In the genomic region with DNA sequence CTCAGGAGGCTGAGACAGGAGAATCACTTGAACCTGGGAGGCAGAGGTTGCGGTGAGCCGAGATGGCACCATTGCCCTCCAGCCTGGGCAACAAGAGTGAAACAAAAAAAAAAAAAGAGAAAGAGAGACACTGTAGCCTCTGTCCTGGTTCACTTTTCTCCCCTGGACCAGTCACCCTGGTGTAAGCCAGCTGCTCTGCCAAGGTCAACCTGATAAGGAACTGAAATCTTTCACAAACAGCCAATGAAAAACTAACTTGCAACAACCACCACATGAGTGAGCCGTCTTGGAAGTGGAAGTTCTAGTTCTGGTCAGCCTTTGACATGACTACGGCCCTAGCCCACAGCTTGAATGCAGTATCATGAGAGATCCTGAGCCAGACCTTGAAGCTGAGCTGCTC, we compare ENCODE assay signal across 1 cellular context.
A peak's percentile ranks its signal among the peaks of the same experiment; 100 is the strongest.
TF ChIP-seq lines count a peak whose summit lies in the region.

No MANE protein-coding gene starts in this region.

TF ChIP-seq in HepG2, 621 proteins besides CTCF, POLR2A, EP300 and RAD21 (continued from another document and continues in another):
- TF ChIP-seq NFE2 (CRISPR knock-in tag; IDR thresholded peaks at IDR 0.05): no peak
- no peak for TF ChIP-seq ZNF260 (CRISPR knock-in tag; IDR thresholded peaks at IDR 0.05; ENCODE audit: borderline replicate concordance, low read depth)
- TF ChIP-seq ZNF619 (CRISPR knock-in tag; IDR thresholded peaks at IDR 0.05): no peak
- TF ChIP-seq, protein P1, sequence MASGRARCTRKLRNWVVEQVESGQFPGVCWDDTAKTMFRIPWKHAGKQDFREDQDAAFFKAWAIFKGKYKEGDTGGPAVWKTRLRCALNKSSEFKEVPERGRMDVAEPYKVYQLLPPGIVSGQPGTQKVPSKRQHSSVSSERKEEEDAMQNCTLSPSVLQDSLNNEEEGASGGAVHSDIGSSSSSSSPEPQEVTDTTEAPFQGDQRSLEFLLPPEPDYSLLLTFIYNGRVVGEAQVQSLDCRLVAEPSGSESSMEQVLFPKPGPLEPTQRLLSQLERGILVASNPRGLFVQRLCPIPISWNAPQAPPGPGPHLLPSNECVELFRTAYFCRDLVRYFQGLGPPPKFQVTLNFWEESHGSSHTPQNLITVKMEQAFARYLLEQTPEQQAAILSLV (CRISPR knock-in tag; IDR thresholded peaks at IDR 0.05; ENCODE audit: borderline replicate concordance): no peak
- peak; percentile 28; the same call in 1 of the 2 replicates for TF ChIP-seq HDAC2 (CRISPR knock-in tag; IDR thresholded peaks at IDR 0.05)
- no peak for TF ChIP-seq BRCA1 (CRISPR knock-in tag; IDR thresholded peaks at IDR 0.05)
- TF ChIP-seq, protein P2, sequence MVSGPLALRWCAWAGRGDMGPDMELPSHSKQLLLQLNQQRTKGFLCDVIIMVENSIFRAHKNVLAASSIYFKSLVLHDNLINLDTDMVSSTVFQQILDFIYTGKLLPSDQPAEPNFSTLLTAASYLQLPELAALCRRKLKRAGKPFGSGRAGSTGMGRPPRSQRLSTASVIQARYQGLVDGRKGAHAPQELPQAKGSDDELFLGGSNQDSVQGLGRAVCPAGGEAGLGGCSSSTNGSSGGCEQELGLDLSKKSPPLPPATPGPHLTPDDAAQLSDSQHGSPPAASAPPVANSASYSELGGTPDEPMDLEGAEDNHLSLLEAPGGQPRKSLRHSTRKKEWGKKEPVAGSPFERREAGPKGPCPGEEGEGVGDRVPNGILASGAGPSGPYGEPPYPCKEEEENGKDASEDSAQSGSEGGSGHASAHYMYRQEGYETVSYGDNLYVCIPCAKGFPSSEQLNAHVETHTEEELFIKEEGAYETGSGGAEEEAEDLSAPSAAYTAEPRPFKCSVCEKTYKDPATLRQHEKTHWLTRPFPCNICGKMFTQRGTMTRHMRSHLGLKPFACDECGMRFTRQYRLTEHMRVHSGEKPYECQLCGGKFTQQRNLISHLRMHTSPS (CRISPR knock-in tag; IDR thresholded peaks at IDR 0.05; ENCODE audit: low read depth): 0 out of 2 replicates have a peak, but pooled peaks have one; percentile 33
- TF ChIP-seq KDM4B (CRISPR knock-in tag; IDR thresholded peaks at IDR 0.05): no peak
- TF ChIP-seq ZNF34 (CRISPR knock-in tag; IDR thresholded peaks at IDR 0.05; ENCODE audit: borderline replicate concordance): no peak
- no peak for TF ChIP-seq ZNF776 (CRISPR knock-in tag; IDR thresholded peaks at IDR 0.05)
- TF ChIP-seq, protein P3, sequence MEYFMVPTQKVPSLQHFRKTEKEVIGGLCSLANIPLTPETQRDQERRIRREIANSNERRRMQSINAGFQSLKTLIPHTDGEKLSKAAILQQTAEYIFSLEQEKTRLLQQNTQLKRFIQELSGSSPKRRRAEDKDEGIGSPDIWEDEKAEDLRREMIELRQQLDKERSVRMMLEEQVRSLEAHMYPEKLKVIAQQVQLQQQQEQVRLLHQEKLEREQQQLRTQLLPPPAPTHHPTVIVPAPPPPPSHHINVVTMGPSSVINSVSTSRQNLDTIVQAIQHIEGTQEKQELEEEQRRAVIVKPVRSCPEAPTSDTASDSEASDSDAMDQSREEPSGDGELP (IDR thresholded peaks at IDR 0.05; ENCODE audit: borderline replicate concordance, low read depth): peak; percentile 79; the same call in 1 of the 2 replicates
- no peak for TF ChIP-seq MYNN (CRISPR knock-in tag; IDR thresholded peaks at IDR 0.05; ENCODE audit: low read depth)
- peak; percentile 42; the same call in 1 of the 2 replicates for TF ChIP-seq ISL2 (CRISPR knock-in tag; IDR thresholded peaks at IDR 0.05)
- no peak for TF ChIP-seq U2AF1 (optimal IDR thresholded peaks at IDR 0.05; ENCODE audit: low read depth, low read length)
- TF ChIP-seq, protein P4, sequence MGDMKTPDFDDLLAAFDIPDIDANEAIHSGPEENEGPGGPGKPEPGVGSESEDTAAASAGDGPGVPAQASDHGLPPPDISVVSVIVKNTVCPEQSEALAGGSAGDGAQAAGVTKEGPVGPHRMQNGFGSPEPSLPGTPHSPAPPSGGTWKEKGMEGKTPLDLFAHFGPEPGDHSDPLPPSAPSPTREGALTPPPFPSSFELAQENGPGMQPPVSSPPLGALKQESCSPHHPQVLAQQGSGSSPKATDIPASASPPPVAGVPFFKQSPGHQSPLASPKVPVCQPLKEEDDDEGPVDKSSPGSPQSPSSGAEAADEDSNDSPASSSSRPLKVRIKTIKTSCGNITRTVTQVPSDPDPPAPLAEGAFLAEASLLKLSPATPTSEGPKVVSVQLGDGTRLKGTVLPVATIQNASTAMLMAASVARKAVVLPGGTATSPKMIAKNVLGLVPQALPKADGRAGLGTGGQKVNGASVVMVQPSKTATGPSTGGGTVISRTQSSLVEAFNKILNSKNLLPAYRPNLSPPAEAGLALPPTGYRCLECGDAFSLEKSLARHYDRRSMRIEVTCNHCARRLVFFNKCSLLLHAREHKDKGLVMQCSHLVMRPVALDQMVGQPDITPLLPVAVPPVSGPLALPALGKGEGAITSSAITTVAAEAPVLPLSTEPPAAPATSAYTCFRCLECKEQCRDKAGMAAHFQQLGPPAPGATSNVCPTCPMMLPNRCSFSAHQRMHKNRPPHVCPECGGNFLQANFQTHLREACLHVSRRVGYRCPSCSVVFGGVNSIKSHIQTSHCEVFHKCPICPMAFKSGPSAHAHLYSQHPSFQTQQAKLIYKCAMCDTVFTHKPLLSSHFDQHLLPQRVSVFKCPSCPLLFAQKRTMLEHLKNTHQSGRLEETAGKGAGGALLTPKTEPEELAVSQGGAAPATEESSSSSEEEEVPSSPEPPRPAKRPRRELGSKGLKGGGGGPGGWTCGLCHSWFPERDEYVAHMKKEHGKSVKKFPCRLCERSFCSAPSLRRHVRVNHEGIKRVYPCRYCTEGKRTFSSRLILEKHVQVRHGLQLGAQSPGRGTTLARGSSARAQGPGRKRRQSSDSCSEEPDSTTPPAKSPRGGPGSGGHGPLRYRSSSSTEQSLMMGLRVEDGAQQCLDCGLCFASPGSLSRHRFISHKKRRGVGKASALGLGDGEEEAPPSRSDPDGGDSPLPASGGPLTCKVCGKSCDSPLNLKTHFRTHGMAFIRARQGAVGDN (CRISPR knock-in tag; IDR thresholded peaks at IDR 0.05): peak; percentile 28; the same call in 1 of the 2 replicates
- TF ChIP-seq ZNF282 (IDR thresholded peaks at IDR 0.05; ENCODE audit: partially characterized antibody): no peak
- no peak for TF ChIP-seq ZNF10 (CRISPR knock-in tag; IDR thresholded peaks at IDR 0.05; ENCODE audit: borderline replicate concordance, low read depth)
- peak; percentile 50; the same call in 1 of the 2 replicates for TF ChIP-seq GATAD2A (CRISPR knock-in tag; IDR thresholded peaks at IDR 0.05)
- TF ChIP-seq REXO4 (CRISPR knock-in tag; IDR thresholded peaks at IDR 0.05; ENCODE audit: borderline replicate concordance): no peak
- no peak for TF ChIP-seq TBX2 (CRISPR knock-in tag; IDR thresholded peaks at IDR 0.05; ENCODE audit: borderline replicate concordance)
- TF ChIP-seq SMAD3 (CRISPR knock-in tag; IDR thresholded peaks at IDR 0.05): no peak
- TF ChIP-seq, protein P5, sequence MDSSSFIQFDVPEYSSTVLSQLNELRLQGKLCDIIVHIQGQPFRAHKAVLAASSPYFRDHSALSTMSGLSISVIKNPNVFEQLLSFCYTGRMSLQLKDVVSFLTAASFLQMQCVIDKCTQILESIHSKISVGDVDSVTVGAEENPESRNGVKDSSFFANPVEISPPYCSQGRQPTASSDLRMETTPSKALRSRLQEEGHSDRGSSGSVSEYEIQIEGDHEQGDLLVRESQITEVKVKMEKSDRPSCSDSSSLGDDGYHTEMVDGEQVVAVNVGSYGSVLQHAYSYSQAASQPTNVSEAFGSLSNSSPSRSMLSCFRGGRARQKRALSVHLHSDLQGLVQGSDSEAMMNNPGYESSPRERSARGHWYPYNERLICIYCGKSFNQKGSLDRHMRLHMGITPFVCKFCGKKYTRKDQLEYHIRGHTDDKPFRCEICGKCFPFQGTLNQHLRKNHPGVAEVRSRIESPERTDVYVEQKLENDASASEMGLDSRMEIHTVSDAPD (CRISPR knock-in tag; IDR thresholded peaks at IDR 0.05): no peak
- TF ChIP-seq SSRP1 (CRISPR knock-in tag; IDR thresholded peaks at IDR 0.05): no peak
- TF ChIP-seq BCL6 (CRISPR knock-in tag; IDR thresholded peaks at IDR 0.05): 0 out of 2 replicates have a peak, but pooled peaks have one; percentile 28
- TF ChIP-seq SALL2 (CRISPR knock-in tag; IDR thresholded peaks at IDR 0.05): 0 out of 2 replicates have a peak, but pooled peaks have one; percentile 43
- TF ChIP-seq ZFP36 (IDR thresholded peaks at IDR 0.05; ENCODE audit: borderline replicate concordance, low read depth, low read length, partially characterized antibody): no peak
- TF ChIP-seq RXRB (CRISPR knock-in tag; IDR thresholded peaks at IDR 0.05; ENCODE audit: borderline replicate concordance): peak; percentile 22; the same call in 1 of the 2 replicates
- TF ChIP-seq, protein P6, sequence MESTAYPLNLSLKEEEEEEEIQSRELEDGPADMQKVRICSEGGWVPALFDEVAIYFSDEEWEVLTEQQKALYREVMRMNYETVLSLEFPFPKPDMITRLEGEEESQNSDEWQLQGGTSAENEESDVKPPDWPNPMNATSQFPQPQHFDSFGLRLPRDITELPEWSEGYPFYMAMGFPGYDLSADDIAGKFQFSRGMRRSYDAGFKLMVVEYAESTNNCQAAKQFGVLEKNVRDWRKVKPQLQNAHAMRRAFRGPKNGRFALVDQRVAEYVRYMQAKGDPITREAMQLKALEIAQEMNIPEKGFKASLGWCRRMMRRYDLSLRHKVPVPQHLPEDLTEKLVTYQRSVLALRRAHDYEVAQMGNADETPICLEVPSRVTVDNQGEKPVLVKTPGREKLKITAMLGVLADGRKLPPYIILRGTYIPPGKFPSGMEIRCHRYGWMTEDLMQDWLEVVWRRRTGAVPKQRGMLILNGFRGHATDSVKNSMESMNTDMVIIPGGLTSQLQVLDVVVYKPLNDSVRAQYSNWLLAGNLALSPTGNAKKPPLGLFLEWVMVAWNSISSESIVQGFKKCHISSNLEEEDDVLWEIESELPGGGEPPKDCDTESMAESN (CRISPR knock-in tag; conservative IDR thresholded peaks at IDR 0.05): no peak
- TF ChIP-seq RCOR2 (CRISPR knock-in tag; IDR thresholded peaks at IDR 0.05): no peak
- no peak for TF ChIP-seq KLF6 (CRISPR knock-in tag; IDR thresholded peaks at IDR 0.05)
- no peak for TF ChIP-seq ZNF3 (CRISPR knock-in tag; IDR thresholded peaks at IDR 0.05)
- peak; percentile 48; the same call in 1 of the 2 replicates for TF ChIP-seq ZMYM4 (CRISPR knock-in tag; IDR thresholded peaks at IDR 0.05)
- TF ChIP-seq ZBTB8A (CRISPR knock-in tag; IDR thresholded peaks at IDR 0.05; ENCODE audit: borderline replicate concordance, low read depth): no peak
- TF ChIP-seq, protein P7, sequence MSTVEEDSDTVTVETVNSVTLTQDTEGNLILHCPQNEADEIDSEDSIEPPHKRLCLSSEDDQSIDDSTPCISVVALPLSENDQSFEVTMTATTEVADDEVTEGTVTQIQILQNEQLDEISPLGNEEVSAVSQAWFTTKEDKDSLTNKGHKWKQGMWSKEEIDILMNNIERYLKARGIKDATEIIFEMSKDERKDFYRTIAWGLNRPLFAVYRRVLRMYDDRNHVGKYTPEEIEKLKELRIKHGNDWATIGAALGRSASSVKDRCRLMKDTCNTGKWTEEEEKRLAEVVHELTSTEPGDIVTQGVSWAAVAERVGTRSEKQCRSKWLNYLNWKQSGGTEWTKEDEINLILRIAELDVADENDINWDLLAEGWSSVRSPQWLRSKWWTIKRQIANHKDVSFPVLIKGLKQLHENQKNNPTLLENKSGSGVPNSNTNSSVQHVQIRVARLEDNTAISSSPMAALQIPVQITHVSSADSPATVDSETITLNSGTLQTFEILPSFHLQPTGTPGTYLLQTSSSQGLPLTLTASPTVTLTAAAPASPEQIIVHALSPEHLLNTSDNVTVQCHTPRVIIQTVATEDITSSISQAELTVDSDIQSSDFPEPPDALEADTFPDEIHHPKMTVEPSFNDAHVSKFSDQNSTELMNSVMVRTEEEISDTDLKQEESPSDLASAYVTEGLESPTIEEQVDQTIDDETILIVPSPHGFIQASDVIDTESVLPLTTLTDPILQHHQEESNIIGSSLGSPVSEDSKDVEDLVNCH (CRISPR knock-in tag; IDR thresholded peaks at IDR 0.05): no peak
- TF ChIP-seq ATAD3A (CRISPR knock-in tag; IDR thresholded peaks at IDR 0.05): no peak
- TF ChIP-seq KMT2B (CRISPR knock-in tag; IDR thresholded peaks at IDR 0.05): no peak
- TF ChIP-seq ZNF652 (CRISPR knock-in tag; IDR thresholded peaks at IDR 0.05; ENCODE audit: borderline replicate concordance, low read depth): no peak
- TF ChIP-seq MED1 (CRISPR knock-in tag; IDR thresholded peaks at IDR 0.05): peak; percentile 46; the same call in 1 of the 2 replicates
- no peak for TF ChIP-seq ZFP36L2 (CRISPR knock-in tag; IDR thresholded peaks at IDR 0.05)
- no peak for TF ChIP-seq ZNF431 (CRISPR knock-in tag; IDR thresholded peaks at IDR 0.05; ENCODE audit: borderline replicate concordance, low read depth)
- TF ChIP-seq NFYC (CRISPR knock-in tag; IDR thresholded peaks at IDR 0.05): 0 out of 2 replicates have a peak, but pooled peaks have one; percentile 34
- TF ChIP-seq HNRNPUL1 (IDR thresholded peaks at IDR 0.05; ENCODE audit: low read depth, low read length): no peak
- 0 out of 2 replicates have a peak, but pooled peaks have one; percentile 28 for TF ChIP-seq ZNF644 (CRISPR knock-in tag; IDR thresholded peaks at IDR 0.05; ENCODE audit: low read depth)
- no peak for TF ChIP-seq ZFYVE20 (CRISPR knock-in tag; IDR thresholded peaks at IDR 0.05; ENCODE audit: borderline replicate concordance, low read depth)
- no peak for TF ChIP-seq HIVEP1 (CRISPR knock-in tag; IDR thresholded peaks at IDR 0.05)
- no peak for TF ChIP-seq ZNF670 (CRISPR knock-in tag; IDR thresholded peaks at IDR 0.05; ENCODE audit: borderline replicate concordance)
- no peak for TF ChIP-seq ARNT (IDR thresholded peaks at IDR 0.05)
- TF ChIP-seq, protein P8, sequence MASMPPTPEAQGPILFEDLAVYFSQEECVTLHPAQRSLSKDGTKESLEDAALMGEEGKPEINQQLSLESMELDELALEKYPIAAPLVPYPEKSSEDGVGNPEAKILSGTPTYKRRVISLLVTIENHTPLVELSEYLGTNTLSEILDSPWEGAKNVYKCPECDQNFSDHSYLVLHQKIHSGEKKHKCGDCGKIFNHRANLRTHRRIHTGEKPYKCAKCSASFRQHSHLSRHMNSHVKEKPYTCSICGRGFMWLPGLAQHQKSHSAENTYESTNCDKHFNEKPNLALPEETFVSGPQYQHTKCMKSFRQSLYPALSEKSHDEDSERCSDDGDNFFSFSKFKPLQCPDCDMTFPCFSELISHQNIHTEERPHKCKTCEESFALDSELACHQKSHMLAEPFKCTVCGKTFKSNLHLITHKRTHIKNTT (CRISPR knock-in tag; IDR thresholded peaks at IDR 0.05): no peak
- no peak for TF ChIP-seq U2AF2 (IDR thresholded peaks at IDR 0.05; ENCODE audit: low read depth, low read length)
- TF ChIP-seq HDAC1 (CRISPR knock-in tag; IDR thresholded peaks at IDR 0.05): peak; percentile 39; the same call in 1 of the 2 replicates
- TF ChIP-seq, protein P9, sequence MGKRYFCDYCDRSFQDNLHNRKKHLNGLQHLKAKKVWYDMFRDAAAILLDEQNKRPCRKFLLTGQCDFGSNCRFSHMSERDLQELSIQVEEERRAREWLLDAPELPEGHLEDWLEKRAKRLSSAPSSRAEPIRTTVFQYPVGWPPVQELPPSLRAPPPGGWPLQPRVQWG (CRISPR knock-in tag; IDR thresholded peaks at IDR 0.05; ENCODE audit: borderline replicate concordance, low read depth): no peak
- TF ChIP-seq ZNF768 (CRISPR knock-in tag; IDR thresholded peaks at IDR 0.05): no peak
- 0 out of 2 replicates have a peak, but pooled peaks have one; percentile 28 for TF ChIP-seq ZNF292 (CRISPR knock-in tag; IDR thresholded peaks at IDR 0.05; ENCODE audit: borderline replicate concordance, low read depth)
- TF ChIP-seq CHD2 (IDR thresholded peaks at IDR 0.05; ENCODE audit: low read depth, low read length): no peak
